Comparison of ENCODE assay signal across 13 cellular contexts in the genomic region with DNA sequence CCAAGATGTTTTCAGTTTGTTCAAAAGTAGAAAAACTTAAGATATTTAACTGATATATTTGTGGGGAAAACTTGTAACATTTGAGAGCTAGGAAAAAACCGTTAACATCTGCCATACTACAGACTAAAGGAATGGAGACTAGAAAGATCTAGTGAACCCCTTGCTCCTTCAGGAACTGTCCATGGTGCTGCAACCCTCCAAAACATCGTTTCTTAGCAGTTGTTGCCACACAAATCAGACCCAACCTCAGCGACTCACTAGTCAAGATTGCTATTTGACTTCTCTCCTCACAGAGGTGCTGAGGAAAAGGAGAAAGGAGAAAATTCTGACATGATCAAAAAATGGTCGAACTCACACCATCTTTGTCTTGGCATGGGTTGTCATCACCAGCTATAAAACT.
DNase-seq lines count a peak whose midpoint lies in the region; ATAC-seq and TF ChIP-seq lines count a peak whose summit lies in the region.
"Had no signal": no experiment of that assay in that cellular context is flagged by ENCODE, and none has a peak within 500 bp of the region (broad histone marks: within the 10 kb centered on the region; RNA-seq: fewer than 3 reads in every experiment).

No MANE protein-coding gene starts in this region.

- no peak overlapping the region for H3K4me3 ChIP-seq in SK-N-MC
- H3K4me3 ChIP-seq: BLaER1 treated with 17β-estradiol and CSF1 and Interleukin-3, amounts not matched to agents 10 nM and 100 nM; mucosa of descending colon had no signal

- no peaks in the 10 kb centered on the region for H3K9me3 ChIP-seq in SK-N-MC (ENCODE audit: low read depth, low read length)
- H3K9me3 ChIP-seq: BLaER1 treated with 17β-estradiol and CSF1 and Interleukin-3, amounts not matched to agents 10 nM and 100 nM; mucosa of descending colon had no signal

- ATAC-seq in omental fat pad (ENCODE audit: low FRiP score) (no peak), GM21529 (IDR thresholded peaks at IDR 0.05; ENCODE audit: unreplicated experiment) (no peak)
- ATAC-seq: mucosa of descending colon; stimulated activated memory B cell treated with anti-CD40 and anti-IgM and Interleukin-4, amounts not matched to agents 10 μg/mL and 1 μg/mL and 100 μg/mL, for 72 hours had no signal

- H3K9ac ChIP-seq in SK-N-MC (ENCODE audit: insufficient read length): no peak overlapping the region
- H3K9ac ChIP-seq: BLaER1 treated with 17β-estradiol and CSF1 and Interleukin-3, amounts not matched to agents 10 nM and 100 nM had no signal

- H3K36me3 ChIP-seq in SK-N-MC (ENCODE audit: insufficient read depth, low read length): no peaks in the 10 kb centered on the region
- H3K36me3 ChIP-seq: BLaER1 treated with 17β-estradiol and CSF1 and Interleukin-3, amounts not matched to agents 10 nM and 100 nM had no signal

- no peak for TF ChIP-seq CTCF in omental fat pad (IDR thresholded peaks at IDR 0.05)

- H3K27ac ChIP-seq in SK-N-MC: no peak overlapping the region
- H3K27ac ChIP-seq: BLaER1 treated with 17β-estradiol and CSF1 and Interleukin-3, amounts not matched to agents 10 nM and 100 nM had no signal

- DNase-seq in A172 (ENCODE audit: low spot score) (peak; percentile 62), HCEC 1CT (peak; percentile 31), SK-N-MC (ENCODE audit: low read depth, low spot score) (peak; percentile 40), globus pallidus (ENCODE audit: low spot score) (peak; percentile 7), omental fat pad (ENCODE audit: low spot score) (no peak), AG08395 (ENCODE audit: low spot score) (no peak)
- no peak for DNase-seq in activated T-cell treated with anti-CD3 and anti-CD28 coated beads, Interleukin-2, amount 50 U/mL, for 48 hours
- DNase-seq: amygdala, NCI-H146 had no signal

Comparison
In these comparisons a context has a peak if more than half of its experiments do, and no peak if none do; other contexts are left out.
1. DNase-seq: peak in A172 (single experiment), HCEC 1CT (single experiment), SK-N-MC (single experiment) and globus pallidus (single experiment); none in omental fat pad (single experiment), AG08395 (single experiment) and activated T-cell treated with anti-CD3 and anti-CD28 coated beads, Interleukin-2, amount 50 U/mL, for 48 hours (0 of 2).